In genomic region chr1:43453442-43454269, GRCh38 we compare ENCODE assay signal across 8 cellular contexts. TPM values are rescaled to one million over a fixed set of nuclear protein-coding genes. Genes with fewer than 3 reads are reported as not detected.
DNase-seq lines count a peak whose midpoint lies in the region; ATAC-seq and TF ChIP-seq lines count a peak whose summit lies in the region.

A gene with protein sequence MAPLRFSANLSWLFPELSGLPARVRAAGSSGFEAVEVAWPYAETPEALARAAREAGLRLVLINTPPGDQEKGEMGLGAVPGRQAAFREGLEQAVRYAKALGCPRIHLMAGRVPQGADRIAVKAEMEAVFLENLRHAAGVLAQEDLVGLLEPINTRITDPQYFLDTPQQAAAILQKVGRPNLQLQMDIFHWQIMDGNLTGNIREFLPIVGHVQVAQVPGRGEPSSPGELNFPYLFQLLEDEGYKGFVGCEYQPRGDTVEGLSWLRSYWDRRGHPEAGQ (minus strand): TSS chr1:43453931. CDS start chr1:43453793, 138 bp downstream.

- no TSS peak for BruUV-seq in OCI-LY7 (replicated peaks; lab: Mats Ljungman, UMichigan)

- WGBS in esophagus muscularis mucosa, result 0% methylated on average over 26 of the region's 87 CpGs

- no peaks in the 10 kb centered on the region for H3K4me1 ChIP-seq in OCI-LY7 (ENCODE audit: insufficient read depth, low read length, poor library complexity, severe bottlenecking)
- H3K4me1 ChIP-seq in esophagus muscularis mucosa, result peaks cover 18 to 29% (median 27%) of the 10 kb centered on the region in 4 donors
- peaks cover 10% of the 10 kb centered on the region for H3K4me1 ChIP-seq in mucosa of stomach (ENCODE audit: control insufficient read depth, insufficient read depth, low read length)

- H3K4me2 ChIP-seq in OCI-LY7 (ENCODE audit: low read length), result peak within 1 kb of the TSS; percentile 47; the same call in 1 of the 2 replicates

- H3K9me3 ChIP-seq in OCI-LY7 (ENCODE audit: low read length), result no peaks in the 10 kb centered on the region
- no peaks in the 10 kb centered on the region for H3K9me3 ChIP-seq in esophagus muscularis mucosa
- H3K9me3 ChIP-seq in mucosa of stomach (ENCODE audit: control insufficient read depth, low read length), result no peaks in the 10 kb centered on the region

- H3K27ac ChIP-seq in HL-60 (replicated peaks), result peak within 1 kb of the TSS; percentile 60
- H3K27ac ChIP-seq in OCI-LY7 (ENCODE audit: low read depth, low read length, poor library complexity, severe bottlenecking), result no peak within 1 kb of the TSS
- H3K27ac ChIP-seq in esophagus muscularis mucosa (replicated peaks in 1 of 4), result peak within 1 kb of the TSS; percentile 91 to 96 (median 94)

- ATAC-seq in activated T-cell treated with anti-CD3 and anti-CD28 coated beads, Interleukin-2, amount 50 U/mL, for 72 hours (replicated peaks in 1 of 2), result peak; percentile 72 to 73
- ATAC-seq in GM18502 (IDR thresholded peaks at IDR 0.05; ENCODE audit: poor library complexity, unreplicated experiment), result no peak

- H3K4me1 Mint-ChIP-seq in activated T-cell treated with anti-CD3 and anti-CD28 coated beads, Interleukin-2, amount 50 U/mL, for 72 hours (ENCODE audit: low read depth), result peaks cover 22% of the 10 kb centered on the region

- H3K27me3 Mint-ChIP-seq in activated T-cell treated with anti-CD3 and anti-CD28 coated beads, Interleukin-2, amount 50 U/mL, for 72 hours (ENCODE audit: low read depth), result peaks cover 19% of the 10 kb centered on the region

- peaks cover 0 to 2% of the 10 kb centered on the region in 2 donors for H3K9me3 Mint-ChIP-seq in activated T-cell treated with anti-CD3 and anti-CD28 coated beads, Interleukin-2, amount 50 U/mL, for 72 hours

- H3K4me3 Mint-ChIP-seq in activated T-cell treated with anti-CD3 and anti-CD28 coated beads, Interleukin-2, amount 50 U/mL, for 72 hours, result peak within 1 kb of the TSS; percentile 89 to 95

- peaks cover 25% of the 10 kb centered on the region; the same call in 1 of the 2 replicates for H3K36me3 ChIP-seq in OCI-LY7 (ENCODE audit: insufficient read depth, low read length)
- peaks cover 22 to 37% (median 35%) of the 10 kb centered on the region in 4 donors for H3K36me3 ChIP-seq in esophagus muscularis mucosa
- peaks cover 31% of the 10 kb centered on the region for H3K36me3 ChIP-seq in mucosa of stomach (ENCODE audit: control insufficient read depth, insufficient read depth, low read length)

- no peak within 1 kb of the TSS; the same call in 1 of the 2 replicates for H2AFZ ChIP-seq in OCI-LY7 (ENCODE audit: low read length)

- POLR2A ChIA-PET in OCI-LY7 (lab: Charles Lee), result interaction anchor here (0.6 to 1.1 kb wide), 3 partner anchors 10 to 1755 kb away, joined by 3 to 5 read pairs (median 3); no protein-coding TSS in a partner anchor

- H4K20me1 ChIP-seq in OCI-LY7 (ENCODE audit: insufficient read depth, low read length), result no peaks in the 10 kb centered on the region

- CTCF ChIA-PET in OCI-LY7 (lab: Charles Lee; ENCODE audit: unreplicated experiment), result no interaction called here

- peak within 1 kb of the TSS; percentile 87 for H3K27ac Mint-ChIP-seq in activated T-cell treated with anti-CD3 and anti-CD28 coated beads, Interleukin-2, amount 50 U/mL, for 72 hours

- no peaks in the 10 kb centered on the region for H3K79me2 ChIP-seq in OCI-LY7 (ENCODE audit: insufficient read depth, low read depth, low read length)

- DNase-seq in DMS 273 treated with DMSO at 0.1 percent for 48 hours (lab: John Stamatoyannopoulos, UW) (peak; percentile 53), HL-60 (ENCODE audit: low read depth in 1 of 2, low spot score in 1 of 2) (peak; percentile 59 to 89), OCI-LY7 (ENCODE audit: low spot score) (no peak), esophagus muscularis mucosa (ENCODE audit: extremely low spot score) (peak; percentile 97)
- peak; percentile 76 to 80 for DNase-seq in activated T-cell treated with anti-CD3 and anti-CD28 coated beads, Interleukin-2, amount 50 U/mL, for 72 hours
- peak; percentile 81 for DNase-seq in stimulated activated CD8-positive, alpha-beta memory T cell treated with anti-CD3 and anti-CD28 coated beads, Interleukin-4, amount 100 ng/mL, for 48 hours

- no peak for TF ChIP-seq EP300 in esophagus muscularis mucosa (IDR thresholded peaks at IDR 0.05)

- H3K9me2 ChIP-seq in OCI-LY7 (ENCODE audit: insufficient read depth, low read length), result no peaks in the 10 kb centered on the region

- no peak for TF ChIP-seq POLR2A in esophagus muscularis mucosa (IDR thresholded peaks at IDR 0.05; ENCODE audit: low read depth)

- TF ChIP-seq CTCF in HL-60 (IDR thresholded peaks at IDR 0.05; ENCODE audit: insufficient read depth, low read length) (no peak), OCI-LY7 (conservative IDR thresholded peaks at IDR 0.05; ENCODE audit: low read length) (no peak), esophagus muscularis mucosa (IDR thresholded peaks at IDR 0.05) (no peak)

- intact Hi-C loops in OCI-LY7 (cut with micrococcal nuclease; ENCODE audit: unreplicated experiment), result no loop called here
- intact Hi-C loops in esophagus muscularis mucosa (cut with DNase I), result no loop called here

- H3K4me3 ChIP-seq in HL-60 (replicated peaks; ENCODE audit: insufficient read depth, low read length) (peak within 1 kb of the TSS; percentile 25), OCI-LY7 (ENCODE audit: low read depth, low read length, poor library complexity, severe bottlenecking) (no peak within 1 kb of the TSS), esophagus muscularis mucosa (peak within 1 kb of the TSS; percentile 62 to 70 (median 66)), mucosa of stomach (ENCODE audit: low read length) (peak within 1 kb of the TSS; percentile 34)

- H3K27me3 ChIP-seq in HL-60 (ENCODE audit: insufficient read depth, poor library complexity, severe bottlenecking), result no peaks in the 10 kb centered on the region
- no peaks in the 10 kb centered on the region for H3K27me3 ChIP-seq in esophagus muscularis mucosa
- H3K27me3 ChIP-seq in mucosa of stomach (ENCODE audit: control insufficient read depth, insufficient read depth, low read length), result no peaks in the 10 kb centered on the region

- peaks cover 9 to 11% of the 10 kb centered on the region in 2 donors for H3K36me3 Mint-ChIP-seq in activated T-cell treated with anti-CD3 and anti-CD28 coated beads, Interleukin-2, amount 50 U/mL, for 72 hours (ENCODE audit: insufficient read depth in 2 of 2)

- peak within 1 kb of the TSS; percentile 65 for H3K9ac ChIP-seq in mucosa of stomach (ENCODE audit: low read length)

RNA-seq across cellular contexts. Expression of the gene that starts here (rescaled TPM):
- total RNA-seq in OCI-LY7 (2014; rRNA removed; shearing (Covaris generic)), result not detected in 2 replicates
- total RNA-seq in OCI-LY7 (2022) (not detected in 2 replicates), esophagus muscularis mucosa (10 to 100 TPM; 36.3 to 60.5 (median 50.6) TPM)
- total RNA-seq in activated T-cell treated with anti-CD3 and anti-CD28 coated beads, Interleukin-2, amount 50 U/mL, for 72 hours, result 10 to 100 TPM in 1 of 2 donors, 1 to 10 TPM in 1; 9.9 to 10.6 TPM

Comparison
In these comparisons a context has a peak if more than half of its experiments do, and no peak if none do; other contexts are left out.
1. RNA of the gene that starts here (total RNA-seq): 36.3 to 60.5 TPM in esophagus muscularis mucosa and 9.9 to 10.6 TPM in activated T-cell treated with anti-CD3 and anti-CD28 coated beads, Interleukin-2, amount 50 U/mL, for 72 hours; not detected in OCI-LY7; every median in the first group is over 10 times any median in the second.